Comparison of ENCODE assay signal across 2 cellular contexts in the genomic region with DNA sequence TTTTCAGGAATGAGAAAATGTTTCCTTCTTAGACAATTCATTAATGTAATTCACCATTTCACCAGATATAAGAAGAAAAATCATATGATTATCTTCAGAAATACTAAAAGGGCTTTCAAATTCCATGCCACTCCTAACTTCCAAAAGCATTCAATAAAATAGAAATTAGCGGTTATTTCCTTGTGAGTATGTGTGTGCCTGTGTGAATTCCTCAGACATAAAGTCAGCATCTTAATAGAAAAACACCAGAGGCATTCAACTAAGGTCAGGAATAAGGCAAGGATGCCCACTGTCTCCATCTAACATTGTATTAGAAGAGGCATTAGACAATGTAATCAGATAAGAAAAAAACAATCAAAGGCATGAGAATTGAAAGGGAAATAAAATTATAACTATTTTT.
TF ChIP-seq lines count a peak whose summit lies in the region.

No MANE protein-coding gene starts in this region.

TF ChIP-seq in SK-N-SH treated with all-trans-retinoic acid at 6 μM for 48 hours, 23 proteins besides CTCF, POLR2A, EP300 and RAD21:
- TF ChIP-seq TSHZ2 (CRISPR knock-in tag; IDR thresholded peaks at IDR 0.05) (no peak), PPARA (CRISPR knock-in tag; IDR thresholded peaks at IDR 0.05; ENCODE audit: borderline replicate concordance) (no peak), RARB (CRISPR knock-in tag; IDR thresholded peaks at IDR 0.05) (no peak), GLIS3 (CRISPR knock-in tag; IDR thresholded peaks at IDR 0.05) (no peak), PATZ1 (CRISPR knock-in tag; IDR thresholded peaks at IDR 0.05; ENCODE audit: borderline replicate concordance) (no peak), CSRNP3 (CRISPR knock-in tag; IDR thresholded peaks at IDR 0.05) (no peak), ESRRG (CRISPR knock-in tag; IDR thresholded peaks at IDR 0.05) (no peak), ZFP30 (CRISPR knock-in tag; IDR thresholded peaks at IDR 0.05) (no peak), ARNTL (CRISPR knock-in tag; IDR thresholded peaks at IDR 0.05; ENCODE audit: borderline replicate concordance, low read depth) (no peak), ZFP3 (CRISPR knock-in tag; IDR thresholded peaks at IDR 0.05) (no peak), ZC3H10 (CRISPR knock-in tag; IDR thresholded peaks at IDR 0.05) (no peak), ISL1 (CRISPR knock-in tag; IDR thresholded peaks at IDR 0.05) (peak; percentile 54)
- TF ChIP-seq, protein P1, sequence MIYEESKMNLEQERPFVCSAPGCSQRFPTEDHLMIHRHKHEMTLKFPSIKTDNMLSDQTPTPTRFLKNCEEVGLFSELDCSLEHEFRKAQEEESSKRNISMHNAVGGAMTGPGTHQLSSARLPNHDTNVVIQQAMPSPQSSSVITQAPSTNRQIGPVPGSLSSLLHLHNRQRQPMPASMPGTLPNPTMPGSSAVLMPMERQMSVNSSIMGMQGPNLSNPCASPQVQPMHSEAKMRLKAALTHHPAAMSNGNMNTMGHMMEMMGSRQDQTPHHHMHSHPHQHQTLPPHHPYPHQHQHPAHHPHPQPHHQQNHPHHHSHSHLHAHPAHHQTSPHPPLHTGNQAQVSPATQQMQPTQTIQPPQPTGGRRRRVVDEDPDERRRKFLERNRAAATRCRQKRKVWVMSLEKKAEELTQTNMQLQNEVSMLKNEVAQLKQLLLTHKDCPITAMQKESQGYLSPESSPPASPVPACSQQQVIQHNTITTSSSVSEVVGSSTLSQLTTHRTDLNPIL (CRISPR knock-in tag; IDR thresholded peaks at IDR 0.05; ENCODE audit: low read depth): 0 out of 2 replicates have a peak, but pooled peaks have one; percentile 32
- TF ChIP-seq, protein P2, sequence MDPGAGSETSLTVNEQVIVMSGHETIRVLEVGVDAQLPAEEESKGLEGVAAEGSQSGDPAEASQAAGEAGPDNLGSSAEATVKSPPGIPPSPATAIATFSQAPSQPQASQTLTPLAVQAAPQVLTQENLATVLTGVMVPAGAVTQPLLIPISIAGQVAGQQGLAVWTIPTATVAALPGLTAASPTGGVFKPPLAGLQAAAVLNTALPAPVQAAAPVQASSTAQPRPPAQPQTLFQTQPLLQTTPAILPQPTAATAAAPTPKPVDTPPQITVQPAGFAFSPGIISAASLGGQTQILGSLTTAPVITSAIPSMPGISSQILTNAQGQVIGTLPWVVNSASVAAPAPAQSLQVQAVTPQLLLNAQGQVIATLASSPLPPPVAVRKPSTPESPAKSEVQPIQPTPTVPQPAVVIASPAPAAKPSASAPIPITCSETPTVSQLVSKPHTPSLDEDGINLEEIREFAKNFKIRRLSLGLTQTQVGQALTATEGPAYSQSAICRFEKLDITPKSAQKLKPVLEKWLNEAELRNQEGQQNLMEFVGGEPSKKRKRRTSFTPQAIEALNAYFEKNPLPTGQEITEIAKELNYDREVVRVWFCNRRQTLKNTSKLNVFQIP (CRISPR knock-in tag; IDR thresholded peaks at IDR 0.05; ENCODE audit: borderline replicate concordance, low read depth): no peak

TF ChIP-seq in SK-N-SH, 30 proteins besides CTCF, POLR2A, EP300 and RAD21 (continued from another document):
- no peak for TF ChIP-seq IRF3 (IDR thresholded peaks at IDR 0.05; ENCODE audit: low read depth, low read length)
- TF ChIP-seq PBX3 (IDR thresholded peaks at IDR 0.05): no peak
- TF ChIP-seq EZH2phosphoT487 (IDR thresholded peaks at IDR 0.05; ENCODE audit: borderline replicate concordance, low read depth): no peak
- no peak for TF ChIP-seq ZBTB33 (IDR thresholded peaks at IDR 0.05; ENCODE audit: borderline replicate concordance, low read depth)
- TF ChIP-seq, protein P3, sequence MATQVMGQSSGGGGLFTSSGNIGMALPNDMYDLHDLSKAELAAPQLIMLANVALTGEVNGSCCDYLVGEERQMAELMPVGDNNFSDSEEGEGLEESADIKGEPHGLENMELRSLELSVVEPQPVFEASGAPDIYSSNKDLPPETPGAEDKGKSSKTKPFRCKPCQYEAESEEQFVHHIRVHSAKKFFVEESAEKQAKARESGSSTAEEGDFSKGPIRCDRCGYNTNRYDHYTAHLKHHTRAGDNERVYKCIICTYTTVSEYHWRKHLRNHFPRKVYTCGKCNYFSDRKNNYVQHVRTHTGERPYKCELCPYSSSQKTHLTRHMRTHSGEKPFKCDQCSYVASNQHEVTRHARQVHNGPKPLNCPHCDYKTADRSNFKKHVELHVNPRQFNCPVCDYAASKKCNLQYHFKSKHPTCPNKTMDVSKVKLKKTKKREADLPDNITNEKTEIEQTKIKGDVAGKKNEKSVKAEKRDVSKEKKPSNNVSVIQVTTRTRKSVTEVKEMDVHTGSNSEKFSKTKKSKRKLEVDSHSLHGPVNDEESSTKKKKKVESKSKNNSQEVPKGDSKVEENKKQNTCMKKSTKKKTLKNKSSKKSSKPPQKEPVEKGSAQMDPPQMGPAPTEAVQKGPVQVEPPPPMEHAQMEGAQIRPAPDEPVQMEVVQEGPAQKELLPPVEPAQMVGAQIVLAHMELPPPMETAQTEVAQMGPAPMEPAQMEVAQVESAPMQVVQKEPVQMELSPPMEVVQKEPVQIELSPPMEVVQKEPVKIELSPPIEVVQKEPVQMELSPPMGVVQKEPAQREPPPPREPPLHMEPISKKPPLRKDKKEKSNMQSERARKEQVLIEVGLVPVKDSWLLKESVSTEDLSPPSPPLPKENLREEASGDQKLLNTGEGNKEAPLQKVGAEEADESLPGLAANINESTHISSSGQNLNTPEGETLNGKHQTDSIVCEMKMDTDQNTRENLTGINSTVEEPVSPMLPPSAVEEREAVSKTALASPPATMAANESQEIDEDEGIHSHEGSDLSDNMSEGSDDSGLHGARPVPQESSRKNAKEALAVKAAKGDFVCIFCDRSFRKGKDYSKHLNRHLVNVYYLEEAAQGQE (IDR thresholded peaks at IDR 0.05; ENCODE audit: low read depth, low read length): no peak
- no peak for TF ChIP-seq JUND (IDR thresholded peaks at IDR 0.05)
- TF ChIP-seq MEF2A (IDR thresholded peaks at IDR 0.05; ENCODE audit: borderline replicate concordance, low read depth): no peak
- TF ChIP-seq CHD2 (IDR thresholded peaks at IDR 0.05; ENCODE audit: low read length, partially characterized antibody): no peak
- no peak for TF ChIP-seq TEAD4 (IDR thresholded peaks at IDR 0.05; ENCODE audit: borderline replicate concordance, insufficient read depth)
- no peak for TF ChIP-seq FOXM1 (IDR thresholded peaks at IDR 0.05; ENCODE audit: low read depth)
- no peak for TF ChIP-seq FOSL2 (IDR thresholded peaks at IDR 0.05; ENCODE audit: borderline replicate concordance, low read depth)
- TF ChIP-seq RCOR1 (IDR thresholded peaks at IDR 0.05; ENCODE audit: low read length): no peak
- TF ChIP-seq USF2 (IDR thresholded peaks at IDR 0.05; ENCODE audit: borderline replicate concordance, low read depth, low read length): no peak
- no peak for TF ChIP-seq USF1 (IDR thresholded peaks at IDR 0.05; ENCODE audit: borderline replicate concordance, low read depth)
- no peak for TF ChIP-seq YY1 (IDR thresholded peaks at IDR 0.05; ENCODE audit: low read depth)
- TF ChIP-seq TCF12 (IDR thresholded peaks at IDR 0.05): no peak
- TF ChIP-seq NRF1 (IDR thresholded peaks at IDR 0.05; ENCODE audit: low read depth, low read length): no peak
- no peak for TF ChIP-seq GATA2 (CRISPR knock-in tag; IDR thresholded peaks at IDR 0.05)
